ENCODE assay signal across 11 cellular contexts in genomic region chr22:49302150-49302460, GRCh38.
A peak's percentile ranks its signal among the peaks of the same experiment; 100 is the strongest.
DNase-seq lines count a peak whose midpoint lies in the region; FAIRE-seq and TF ChIP-seq lines count a peak whose summit lies in the region.
"Had no signal": no experiment of that assay in that cellular context is flagged by ENCODE, and none has a peak within 500 bp of the region (broad histone marks: within the 10 kb centered on the region; RNA-seq: fewer than 3 reads in every experiment).

No MANE protein-coding gene starts in this region.

- DNase-seq in activated CD8-positive, alpha-beta memory T cell treated with anti-CD3 and anti-CD28 coated beads, Interleukin-2, amount 50 U/mL, for 48 hours, result peak; percentile 26
- no peak for DNase-seq in activated CD8-positive, alpha-beta memory T cell treated with anti-CD3 and anti-CD28 coated beads for 24 hours
- DNase-seq in ELF-1 (ENCODE audit: low read depth, low spot score), result peak; percentile 38
- DNase-seq in bronchial epithelial cell (ENCODE audit: low read depth), result no peak
- peak; percentile 13 for DNase-seq in testis
- no peak for DNase-seq in uterus
- no peak for DNase-seq in stimulated activated CD4-positive, alpha-beta T cell treated with anti-CD3 and anti-CD28 coated beads, Interleukin-1b, Interleukin-23, amount 100 ng/mL, for 48 hours
- DNase-seq: ACHN; CD4-positive, CD25-positive, alpha-beta regulatory T cell; DMS53 had no signal

- H3K4me1 ChIP-seq in testis, result no peaks in the 10 kb centered on the region
- H3K4me1 ChIP-seq in uterus, result no peaks in the 10 kb centered on the region

- H3K36me3 ChIP-seq in bronchial epithelial cell (ENCODE audit: control insufficient read depth, insufficient read depth, low read length) (no peaks in the 10 kb centered on the region), testis (ENCODE audit: low read depth, missing control alignments) (no peaks in the 10 kb centered on the region), uterus (no peaks in the 10 kb centered on the region)
- H3K36me3 ChIP-seq: BLaER1 treated with 17β-estradiol and CSF1 and Interleukin-3, amounts not matched to agents 10 nM and 100 nM had no signal

- no peaks in the 10 kb centered on the region for H3K9me3 ChIP-seq in testis
- H3K9me3 ChIP-seq in uterus, result no peaks in the 10 kb centered on the region
- H3K9me3 ChIP-seq: BLaER1 treated with 17β-estradiol and CSF1 and Interleukin-3, amounts not matched to agents 10 nM and 100 nM had no signal

- H3K4me3 ChIP-seq in bronchial epithelial cell (ENCODE audit: low read depth, low read length) (no peak overlapping the region), testis (no peak overlapping the region), uterus (no peak overlapping the region)
- H3K4me3 ChIP-seq: BLaER1 treated with 17β-estradiol and CSF1 and Interleukin-3, amounts not matched to agents 10 nM and 100 nM had no signal

- H3K27ac ChIP-seq in testis (no peak overlapping the region), uterus (no peak overlapping the region)
- H3K27ac ChIP-seq: BLaER1 treated with 17β-estradiol and CSF1 and Interleukin-3, amounts not matched to agents 10 nM and 100 nM had no signal

- H3K27me3 ChIP-seq in bronchial epithelial cell (ENCODE audit: control insufficient read depth, insufficient read depth, low read length), result no peaks in the 10 kb centered on the region
- no peaks in the 10 kb centered on the region for H3K27me3 ChIP-seq in testis
- no peaks in the 10 kb centered on the region for H3K27me3 ChIP-seq in uterus

- TF ChIP-seq POLR2A in testis (IDR thresholded peaks at IDR 0.05) (no peak), uterus (IDR thresholded peaks at IDR 0.05) (no peak)

- intact Hi-C loops in testis (cut with DNase I; ENCODE audit: low total_unique reads) (no loop called here), uterus (cut with DNase I; ENCODE audit: low total_unique reads) (no loop called here)

- peak; percentile 18 for FAIRE-seq in bronchial epithelial cell (lab: Jason Lieb, UNC)

- 41 to 81% methylated on average over 9 to 11 of the region's 11 CpGs for WGBS in testis, 2 donors

- no peak for TF ChIP-seq CTCF in bronchial epithelial cell (IDR thresholded peaks at IDR 0.05; ENCODE audit: insufficient read depth, low read length, severe bottlenecking)
- TF ChIP-seq CTCF in testis (IDR thresholded peaks at IDR 0.05), result no peak
- TF ChIP-seq CTCF in uterus (IDR thresholded peaks at IDR 0.05), result no peak

Comparison
In these comparisons a context has a peak if more than half of its experiments do, and no peak if none do; other contexts are left out.
1. DNase-seq: peak in activated CD8-positive, alpha-beta memory T cell treated with anti-CD3 and anti-CD28 coated beads, Interleukin-2, amount 50 U/mL, for 48 hours (single experiment), ELF-1 (single experiment) and testis (single experiment); none in activated CD8-positive, alpha-beta memory T cell treated with anti-CD3 and anti-CD28 coated beads for 24 hours (single experiment), bronchial epithelial cell (single experiment), uterus (0 of 2) and stimulated activated CD4-positive, alpha-beta T cell treated with anti-CD3 and anti-CD28 coated beads, Interleukin-1b, Interleukin-23, amount 100 ng/mL, for 48 hours (single experiment).